ENCODE assay signal across 32 cellular contexts in the genomic region with DNA sequence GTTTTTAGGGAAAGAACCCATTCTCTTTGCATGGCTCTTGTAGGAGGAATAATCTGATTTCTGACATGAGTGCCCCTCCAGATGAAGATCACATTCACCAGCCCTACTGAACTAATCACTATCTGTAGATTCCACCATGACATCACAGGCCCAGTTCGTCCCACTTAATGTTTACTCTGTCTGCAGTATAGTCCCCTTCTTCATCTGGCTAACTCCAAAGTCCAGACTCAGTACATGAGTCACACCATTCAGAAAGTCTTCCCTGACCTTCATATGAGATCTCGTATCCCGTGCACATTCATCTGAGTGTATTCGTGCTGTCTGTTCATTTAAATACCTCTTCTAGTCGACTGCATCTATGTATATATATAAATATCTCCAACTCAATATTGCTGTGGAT.
DNase-seq lines count a peak whose midpoint lies in the region; ATAC-seq, FAIRE-seq and TF ChIP-seq lines count a peak whose summit lies in the region.
"Had no signal": no experiment of that assay in that cellular context is flagged by ENCODE, and none has a peak within 500 bp of the region (broad histone marks: within the 10 kb centered on the region; RNA-seq: fewer than 3 reads in every experiment).

No MANE protein-coding gene starts in this region.

- peak overlapping the region; percentile 2 for H3K27ac Mint-ChIP-seq in Calu3 (ENCODE audit: unreplicated experiment)
- H3K27ac Mint-ChIP-seq: activated CD4-positive, alpha-beta memory T cell treated with anti-CD3 and anti-CD28 coated beads, Interleukin-2, amount 10 ng/mL, durations not matched to agents 7 days and 5 days; activated naive CD4-positive, alpha-beta T cell treated with anti-CD3 and anti-CD28 coated beads, Interleukin-2, amount 50 U/mL, for 24 hours; activated T-helper 17 cell treated with anti-CD3 and anti-CD28 coated beads, Interleukin-2, amount 50 U/mL, for 72 hours; H9; nephron progenitor cell; stimulated activated effector memory CD8-positive, alpha-beta T cell treated with anti-CD3 and anti-CD28 coated beads, Interleukin-12 subunit alpha, Interleukin-12 subunit beta, amount 100 ng/mL, for 72 hours; type B pancreatic cell had no signal

- WGBS in HepG2 (ENCODE audit: low lambda C conversion rate): 0% methylated on average over 5 of the region's 5 CpGs

- H2AFZ ChIP-seq in HepG2 (ENCODE audit: low read length): no peak overlapping the region
- H2AFZ ChIP-seq: PC-9 had no signal

- no peak for TF ChIP-seq RAD21 in HepG2 (CRISPR knock-in tag; IDR thresholded peaks at IDR 0.05)

- peak; percentile 100 for ATAC-seq in HepG2
- ATAC-seq in GM18907 (IDR thresholded peaks at IDR 0.05; ENCODE audit: unreplicated experiment): no peak
- ATAC-seq: activated CD4-positive, CD25-positive, alpha-beta regulatory T cell treated with anti-CD3 and anti-CD28 coated beads, Interleukin-2, amount 50 U/mL, for 24 hours; activated T-helper 17 cell treated with anti-CD3 and anti-CD28 coated beads, Interleukin-2, amount 50 U/mL, for 72 hours; lower lobe of right lung; right cardiac atrium; stimulated activated effector memory CD8-positive, alpha-beta T cell treated with anti-CD3 and anti-CD28 coated beads, Interleukin-12 subunit alpha, Interleukin-12 subunit beta, amount 100 ng/mL, for 72 hours had no signal

- H3K27ac ChIP-seq in HepG2 (ENCODE audit: extremely low read length, insufficient read depth, low read length): no peak overlapping the region
- H3K27ac ChIP-seq: lower lobe of right lung, PC-9 had no signal

- TF ChIP-seq POLR2A in HepG2 (IDR thresholded peaks at IDR 0.05; ENCODE audit: insufficient read depth in 1 of 2, low read depth in 2 of 2, low read length in 2 of 2) (no peak), GM12892 (IDR thresholded peaks at IDR 0.05; ENCODE audit: low read depth, low read length) (no peak)

- peaks cover 8% of the 10 kb centered on the region for H3K4me1 Mint-ChIP-seq in Calu3 (ENCODE audit: low read depth, unreplicated experiment)
- H3K4me1 Mint-ChIP-seq: activated CD4-positive, alpha-beta memory T cell treated with anti-CD3 and anti-CD28 coated beads, Interleukin-2, amount 10 ng/mL, durations not matched to agents 7 days and 5 days; activated naive CD4-positive, alpha-beta T cell treated with anti-CD3 and anti-CD28 coated beads, Interleukin-2, amount 50 U/mL, for 24 hours; H9; nephron progenitor cell had no signal

- no peak overlapping the region for H3K4me3 ChIP-seq in cardiac fibroblast (replicated peaks in 1 of 2; ENCODE audit: low read depth in 2 of 2, low read length in 2 of 2)
- no peak overlapping the region for H3K4me3 ChIP-seq in HepG2 (replicated peaks in 1 of 3; ENCODE audit: insufficient read depth in 1 of 3, low read depth in 2 of 3, low read length in 3 of 3)
- H3K4me3 ChIP-seq: lower lobe of right lung, PC-9 had no signal

- POLR2A ChIA-PET in HepG2 (lab: Yijun Ruan, JAX): no interaction called here

- no peaks in the 10 kb centered on the region for H3K36me3 ChIP-seq in HepG2 (replicated peaks in 1 of 2; ENCODE audit: control insufficient read depth in 1 of 2, insufficient read depth in 2 of 2, low read length in 2 of 2)
- H3K36me3 ChIP-seq: lower lobe of right lung had no signal

- H3K9me3 ChIP-seq in HepG2 (ENCODE audit: low read length): no peaks in the 10 kb centered on the region
- H3K9me3 ChIP-seq: lower lobe of right lung had no signal

- in situ Hi-C loops in HepG2 (cut with HindIII; ENCODE audit: extremely low pct_ligation_motif_present, low pct_unique_long_range_greater_than_20kb): no loop called here

- H3K9ac ChIP-seq in HepG2 (ENCODE audit: insufficient read depth, low read depth, low read length): no peak overlapping the region

- DNase-seq in Calu3: no peak
- DNase-seq in M059J (ENCODE audit: low read depth): peak; percentile 8
- DNase-seq in cardiac fibroblast (ENCODE audit: low read depth in 2 of 2): peak; percentile 45 to 48
- DNase-seq in HepG2 (ENCODE audit: low spot score): peak; percentile 95
- no peak for DNase-seq in SK-N-DZ (ENCODE audit: low spot score)
- DNase-seq in GM12892 (ENCODE audit: insufficient read length): no peak
- DNase-seq in NCI-H2196 treated with DMSO at 0.1 percent for 48 hours (lab: John Stamatoyannopoulos, UW; ENCODE audit: unreplicated experiment): no peak
- DNase-seq: activated CD4-positive, alpha-beta memory T cell treated with anti-CD3 and anti-CD28 coated beads, Interleukin-2, amount 10 ng/mL, durations not matched to agents 7 days and 5 days; AML-193; anterior cingulate cortex; CD8-positive, alpha-beta memory T cell; GF-D8; H9; lower lobe of right lung; NCI-H1694; NCI-H2171; NCI-H524 treated with DMSO at 0.1 percent for 48 hours; nephron progenitor cell; PC-9; right cardiac atrium; SIG-M5; stimulated activated CD4-positive, alpha-beta T cell treated with anti-CD3 and anti-CD28 coated beads, Interleukin-12 subunit alpha, Interleukin-12 subunit beta, amount 100 ng/mL, for 4 hours; stimulated activated CD4-positive, alpha-beta T cell treated with anti-CD3 and anti-CD28 coated beads, Interleukin-4, amount 100 ng/mL, for 1 hour; substantia nigra; T-helper 1 cell had no signal

- TF ChIP-seq CTCF in Calu3 (IDR thresholded peaks at IDR 0.05; ENCODE audit: unreplicated experiment): no peak
- no peak for TF ChIP-seq CTCF in cardiac fibroblast (IDR thresholded peaks at IDR 0.05; ENCODE audit: low read depth, low read length)
- TF ChIP-seq CTCF in HepG2 (CRISPR knock-in tag; IDR thresholded peaks at IDR 0.05): no peak

- TF ChIP-seq EP300 in HepG2 (IDR thresholded peaks at IDR 0.05; ENCODE audit: low read depth in 2 of 2, low read length in 2 of 2) (0 out of 4 replicates have a peak, but pooled peaks of 1 of the 2 experiments have one; percentile 45), HepG2 (CRISPR knock-in tag; IDR thresholded peaks at IDR 0.05; ENCODE audit: borderline replicate concordance) (no peak)

- BruUV-seq in Calu3 (replicated peaks; lab: Mats Ljungman, UMichigan): no TSS peak
- no TSS peak for BruUV-seq in HepG2 (replicated peaks; lab: Mats Ljungman, UMichigan)

- H3K4me2 ChIP-seq in HepG2 (ENCODE audit: low read depth, low read length): no peak overlapping the region
- H3K4me2 ChIP-seq: PC-9 had no signal

- FAIRE-seq in HepG2 (lab: Jason Lieb, UNC) (peak; percentile 64), GM12892 (lab: Jason Lieb, UNC) (no peak)

- no peak overlapping the region for H3K4me3 Mint-ChIP-seq in Calu3 (ENCODE audit: low read depth, unreplicated experiment)
- H3K4me3 Mint-ChIP-seq: activated CD4-positive, alpha-beta memory T cell treated with anti-CD3 and anti-CD28 coated beads, Interleukin-2, amount 10 ng/mL, durations not matched to agents 7 days and 5 days; activated naive CD4-positive, alpha-beta T cell treated with anti-CD3 and anti-CD28 coated beads, Interleukin-2, amount 50 U/mL, for 24 hours; activated T-helper 17 cell treated with anti-CD3 and anti-CD28 coated beads, Interleukin-2, amount 50 U/mL, for 72 hours; CD8-positive, alpha-beta memory T cell; central memory CD8-positive, alpha-beta T cell; H9; nephron progenitor cell; stimulated activated effector memory CD8-positive, alpha-beta T cell treated with anti-CD3 and anti-CD28 coated beads, Interleukin-12 subunit alpha, Interleukin-12 subunit beta, amount 100 ng/mL, for 72 hours; type B pancreatic cell had no signal

- H4K20me1 ChIP-seq in HepG2 (ENCODE audit: insufficient read depth, low read length): no peaks in the 10 kb centered on the region

- peaks cover 17% of the 10 kb centered on the region for H3K4me1 ChIP-seq in HepG2 (ENCODE audit: insufficient read depth, low read length)
- H3K4me1 ChIP-seq: lower lobe of right lung had no signal

- H3K27me3 ChIP-seq in HepG2 (ENCODE audit: control insufficient read depth in 1 of 2, insufficient read depth in 2 of 2, low read length in 2 of 2): no peaks in the 10 kb centered on the region; a peak in 1 of 5 replicates

- intact Hi-C loops in Calu3 (cut with micrococcal nuclease; ENCODE audit: unreplicated experiment): no loop called here
- intact Hi-C loops in HepG2 (cut with micrococcal nuclease; ENCODE audit: unreplicated experiment): no loop called here

- no peaks in the 10 kb centered on the region for H3K79me2 ChIP-seq in HepG2 (ENCODE audit: insufficient read depth, low read length)

- H3K9me3 Mint-ChIP-seq in Calu3 (ENCODE audit: low read depth, unreplicated experiment): peaks cover 2% of the 10 kb centered on the region
- H3K9me3 Mint-ChIP-seq: activated CD4-positive, alpha-beta memory T cell treated with anti-CD3 and anti-CD28 coated beads, Interleukin-2, amount 10 ng/mL, durations not matched to agents 7 days and 5 days; activated naive CD4-positive, alpha-beta T cell treated with anti-CD3 and anti-CD28 coated beads, Interleukin-2, amount 50 U/mL, for 24 hours; central memory CD8-positive, alpha-beta T cell; H9; nephron progenitor cell had no signal

- H3K27me3 Mint-ChIP-seq in Calu3 (ENCODE audit: unreplicated experiment): no peaks in the 10 kb centered on the region
- H3K27me3 Mint-ChIP-seq: activated naive CD4-positive, alpha-beta T cell treated with anti-CD3 and anti-CD28 coated beads, Interleukin-2, amount 50 U/mL, for 24 hours; activated T-helper 17 cell treated with anti-CD3 and anti-CD28 coated beads, Interleukin-2, amount 50 U/mL, for 72 hours; type B pancreatic cell had no signal

- CTCF ChIA-PET in Calu3 (lab: Charles Lee): no interaction called here
- CTCF ChIA-PET in HepG2 (lab: Yijun Ruan, JAX; ENCODE audit: low intra/inter-chr PET ratio, low total read pairs): no interaction called here

- H3K36me3 Mint-ChIP-seq in Calu3 (ENCODE audit: insufficient read depth, unreplicated experiment): no peaks in the 10 kb centered on the region
- H3K36me3 Mint-ChIP-seq: activated naive CD4-positive, alpha-beta T cell treated with anti-CD3 and anti-CD28 coated beads, Interleukin-2, amount 50 U/mL, for 24 hours; stimulated activated effector memory CD8-positive, alpha-beta T cell treated with anti-CD3 and anti-CD28 coated beads, Interleukin-12 subunit alpha, Interleukin-12 subunit beta, amount 100 ng/mL, for 72 hours; type B pancreatic cell had no signal

TF ChIP-seq in HepG2, 621 proteins besides CTCF, POLR2A, EP300 and RAD21 (continues in another document):
- TF ChIP-seq HOXA3 (CRISPR knock-in tag; IDR thresholded peaks at IDR 0.05): peak; percentile 52; the same call in 1 of the 2 replicates
- peak; percentile 62; the same call in 1 of the 2 replicates for TF ChIP-seq SOX5 (CRISPR knock-in tag; IDR thresholded peaks at IDR 0.05; ENCODE audit: borderline replicate concordance)
- 0 out of 2 replicates have a peak, but pooled peaks have one; percentile 5 for TF ChIP-seq GABPB1 (CRISPR knock-in tag; IDR thresholded peaks at IDR 0.05)
- TF ChIP-seq, protein P1, sequence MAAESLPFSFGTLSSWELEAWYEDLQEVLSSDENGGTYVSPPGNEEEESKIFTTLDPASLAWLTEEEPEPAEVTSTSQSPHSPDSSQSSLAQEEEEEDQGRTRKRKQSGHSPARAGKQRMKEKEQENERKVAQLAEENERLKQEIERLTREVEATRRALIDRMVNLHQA (CRISPR knock-in tag; IDR thresholded peaks at IDR 0.05): no peak
- TF ChIP-seq ZNF546 (CRISPR knock-in tag; conservative IDR thresholded peaks at IDR 0.05): no peak

Comparison
In these comparisons a context has a peak if more than half of its experiments do, and no peak if none do; other contexts are left out.
1. DNase-seq: peak in M059J (single experiment), cardiac fibroblast (2 of 2) and HepG2 (single experiment); none in Calu3 (single experiment), SK-N-DZ (single experiment), GM12892 (single experiment) and NCI-H2196 treated with DMSO at 0.1 percent for 48 hours (single experiment).